28 cellular contexts compared by ENCODE assay signal in genomic region chr17:65985571-65985970, GRCh38.
"Had no signal": no experiment of that assay in that cellular context is flagged by ENCODE, and none has a peak within 500 bp of the region (broad histone marks: within the 10 kb centered on the region; RNA-seq: fewer than 3 reads in every experiment).

No MANE protein-coding gene starts in this region.

- H3K27ac ChIP-seq: coronary artery, epithelial cell of prostate, foreskin keratinocyte, gastroesophageal sphincter, heart left ventricle, hepatocyte, left lung, neural progenitor cell, ovary, psoas muscle, sigmoid colon, spleen, testis, tibial artery, upper lobe of left lung had no signal

- H3K36me3 ChIP-seq: gastroesophageal sphincter, heart left ventricle, left lung, neural progenitor cell, ovary, sigmoid colon, spleen, tibial artery, upper lobe of left lung had no signal

- H3K4me2 ChIP-seq: hepatocyte, neural progenitor cell had no signal

- H3K9me3 ChIP-seq: ovary, testis had no signal

- FAIRE-seq: kidney, urothelium cell line had no signal

- H3K27me3 ChIP-seq: foreskin keratinocyte, gastroesophageal sphincter, heart left ventricle, hepatocyte, left lung, neural progenitor cell, ovary, sigmoid colon, spleen, testis, tibial artery, upper lobe of left lung had no signal

- ATAC-seq: esophagus mucosa; foreskin keratinocyte; gastroesophageal sphincter; heart left ventricle; left cardiac atrium; left lung; naive thymus-derived CD4-positive, alpha-beta T cell; psoas muscle; right cardiac atrium; stimulated activated memory B cell treated with anti-CD40 and anti-IgM and Interleukin-4, amounts not matched to agents 10 μg/mL and 1 μg/mL and 100 μg/mL, for 72 hours; stimulated activated naive CD8-positive, alpha-beta T cell treated with anti-CD3 and anti-CD28 coated beads, Interleukin-15, Interleukin-2, amounts not matched to agents 100 U/mL and 50 U/mL, for 24 hours had no signal

- DNase-seq: foreskin keratinocyte; heart left ventricle; kidney; left cardiac atrium; left lung; mesenchymal stem cell; midbrain; naive thymus-derived CD4-positive, alpha-beta T cell; ovary; posterior cingulate gyrus; psoas muscle; right cardiac atrium; sigmoid colon; spleen; stimulated activated CD4-positive, alpha-beta T cell treated with anti-CD3 and anti-CD28 coated beads, Interleukin-4, amount 100 ng/mL, for 4 hours; stimulated activated naive CD8-positive, alpha-beta T cell treated with anti-CD3 and anti-CD28 coated beads, Interleukin-15, Interleukin-2, amounts not matched to agents 100 U/mL and 50 U/mL, for 24 hours; substantia nigra; testis; tibial artery; upper lobe of left lung had no signal

- H3K4me1 ChIP-seq: foreskin keratinocyte, gastroesophageal sphincter, heart left ventricle, left lung, neural progenitor cell, psoas muscle, sigmoid colon, spleen, testis, tibial artery, upper lobe of left lung had no signal

- H3K4me3 ChIP-seq: coronary artery, gastroesophageal sphincter, heart left ventricle, hepatocyte, left lung, neural progenitor cell, ovary, psoas muscle, sigmoid colon, spleen, testis, tibial artery, upper lobe of left lung had no signal
